Comparison of ENCODE assay signal across 15 cellular contexts in genomic region chr17:21816592-21817567, GRCh38.
"Had no signal": no experiment of that assay in that cellular context is flagged by ENCODE, and none has a peak within 500 bp of the region (broad histone marks: within the 10 kb centered on the region; RNA-seq: fewer than 3 reads in every experiment).

No MANE protein-coding gene starts in this region.

- H3K9me3 ChIP-seq: lower lobe of right lung, prostate gland had no signal

- H3K27me3 ChIP-seq: hepatocyte, sigmoid colon had no signal

- H3K4me2 ChIP-seq: hepatocyte had no signal

- DNase-seq: cerebellar nuclear complex; effector CD8-positive, alpha-beta T cell; foreskin melanocyte; lower lobe of right lung; naive B cell; occipital lobe; sigmoid colon; stimulated activated naive CD4-positive, alpha-beta T cell treated with Interleukin-2 at 50 U/mL for 16 hours; trophoblast cell had no signal

- H3K36me3 ChIP-seq: lower lobe of right lung, prostate gland, sigmoid colon had no signal

- H3K4me1 ChIP-seq: lower lobe of right lung, parathyroid adenoma, prostate gland, sigmoid colon had no signal

- H3K4me3 ChIP-seq: coronary artery, hepatocyte, lower lobe of right lung, prostate gland, sigmoid colon, skin epidermis had no signal

- H3K79me2 ChIP-seq: hepatocyte, parathyroid adenoma had no signal

- H3K9ac ChIP-seq: parathyroid adenoma had no signal

- H3K27ac ChIP-seq: coronary artery, hepatocyte, lower lobe of right lung, parathyroid adenoma, prostate gland, sigmoid colon, skin epidermis had no signal

- ATAC-seq: left lobe of liver had no signal

- H2AFZ ChIP-seq: hepatocyte, parathyroid adenoma had no signal
